25 cellular contexts compared by ENCODE assay signal in genomic region chr1:233735331-233735730, GRCh38.
"Had no signal": no experiment of that assay in that cellular context is flagged by ENCODE, and none has a peak within 500 bp of the region (broad histone marks: within the 10 kb centered on the region; RNA-seq: fewer than 3 reads in every experiment).

No MANE protein-coding gene starts in this region.

- H3K36me3 Mint-ChIP-seq: naive thymus-derived CD4-positive, alpha-beta T cell; neural progenitor cell; stimulated activated memory B cell treated with anti-CD40 and anti-IgM and Interleukin-4, amounts not matched to agents 10 μg/mL and 1 μg/mL and 100 μg/mL, for 72 hours had no signal

- ATAC-seq: gastrocnemius medialis; left cardiac atrium; naive thymus-derived CD4-positive, alpha-beta T cell; psoas muscle; right cardiac atrium; stimulated activated memory B cell treated with anti-CD40 and anti-IgM and Interleukin-4, amounts not matched to agents 10 μg/mL and 1 μg/mL and 100 μg/mL, for 72 hours; upper lobe of right lung had no signal

- H3K36me3 ChIP-seq: gastrocnemius medialis, left lung, neural progenitor cell, ovary, sigmoid colon, spleen, thoracic aorta, tibial nerve, upper lobe of right lung, uterus had no signal

- H3K9me3 ChIP-seq: gastrocnemius medialis, left lung, ovary, psoas muscle, sigmoid colon, spleen, thoracic aorta, tibial nerve, upper lobe of right lung, uterus had no signal

- H3K27me3 ChIP-seq: dorsolateral prefrontal cortex, gastrocnemius medialis, left lung, neural progenitor cell, ovary, sigmoid colon, spleen, tibial nerve, upper lobe of right lung, uterus had no signal

- H3K9ac ChIP-seq: neural progenitor cell had no signal

- H3K27ac ChIP-seq: dorsolateral prefrontal cortex, gastrocnemius medialis, left lung, neural progenitor cell, ovary, psoas muscle, sigmoid colon, spleen, thoracic aorta, tibial nerve, upper lobe of right lung, uterus had no signal

- H3K27ac Mint-ChIP-seq: naive thymus-derived CD4-positive, alpha-beta T cell; neural progenitor cell; stimulated activated memory B cell treated with anti-CD40 and anti-IgM and Interleukin-4, amounts not matched to agents 10 μg/mL and 1 μg/mL and 100 μg/mL, for 72 hours; stimulated activated naive CD8-positive, alpha-beta T cell treated with anti-CD3 and anti-CD28 coated beads, Interleukin-15, Interleukin-2, amounts not matched to agents 100 ng/mL and 50 ng/mL, for 24 hours had no signal

- H3K4me2 ChIP-seq: neural progenitor cell had no signal

- H2AFZ ChIP-seq: neural progenitor cell had no signal

- H3K4me3 Mint-ChIP-seq: naive thymus-derived CD4-positive, alpha-beta T cell; nephron; neural progenitor cell; stimulated activated memory B cell treated with anti-CD40 and anti-IgM and Interleukin-4, amounts not matched to agents 10 μg/mL and 1 μg/mL and 100 μg/mL, for 72 hours; stimulated activated naive CD8-positive, alpha-beta T cell treated with anti-CD3 and anti-CD28 coated beads, Interleukin-15, Interleukin-2, amounts not matched to agents 100 ng/mL and 50 ng/mL, for 24 hours had no signal

- H3K4me1 Mint-ChIP-seq: naive thymus-derived CD4-positive, alpha-beta T cell; stimulated activated memory B cell treated with anti-CD40 and anti-IgM and Interleukin-4, amounts not matched to agents 10 μg/mL and 1 μg/mL and 100 μg/mL, for 72 hours had no signal

- H3K4me1 ChIP-seq: gastrocnemius medialis, left lung, neural progenitor cell, psoas muscle, spleen, tibial nerve, upper lobe of right lung, uterus had no signal

- H3K4me3 ChIP-seq: dorsolateral prefrontal cortex, gastrocnemius medialis, left lung, neural progenitor cell, ovary, psoas muscle, sigmoid colon, spleen, thoracic aorta, tibial nerve, upper lobe of right lung, uterus had no signal

- H3K9me3 Mint-ChIP-seq: nephron; stimulated activated naive CD8-positive, alpha-beta T cell treated with anti-CD3 and anti-CD28 coated beads, Interleukin-15, Interleukin-2, amounts not matched to agents 100 ng/mL and 50 ng/mL, for 24 hours had no signal

- H3K27me3 Mint-ChIP-seq: stimulated activated memory B cell treated with anti-CD40 and anti-IgM and Interleukin-4, amounts not matched to agents 10 μg/mL and 1 μg/mL and 100 μg/mL, for 72 hours had no signal

- DNase-seq: dorsolateral prefrontal cortex; effector CD4-positive, alpha-beta T cell; foreskin fibroblast; gastrocnemius medialis; head of caudate nucleus; left cardiac atrium; left lung; mesenchymal stem cell; midbrain; naive thymus-derived CD4-positive, alpha-beta T cell; ovary; posterior cingulate gyrus; psoas muscle; right cardiac atrium; sigmoid colon; spleen; stimulated activated CD4-positive, alpha-beta T cell treated with anti-CD3 and anti-CD28 coated beads, Interleukin-4, amount 100 ng/mL, for 4 hours; upper lobe of right lung; uterus had no signal
